9 cellular contexts compared by ENCODE assay signal in the genomic region with DNA sequence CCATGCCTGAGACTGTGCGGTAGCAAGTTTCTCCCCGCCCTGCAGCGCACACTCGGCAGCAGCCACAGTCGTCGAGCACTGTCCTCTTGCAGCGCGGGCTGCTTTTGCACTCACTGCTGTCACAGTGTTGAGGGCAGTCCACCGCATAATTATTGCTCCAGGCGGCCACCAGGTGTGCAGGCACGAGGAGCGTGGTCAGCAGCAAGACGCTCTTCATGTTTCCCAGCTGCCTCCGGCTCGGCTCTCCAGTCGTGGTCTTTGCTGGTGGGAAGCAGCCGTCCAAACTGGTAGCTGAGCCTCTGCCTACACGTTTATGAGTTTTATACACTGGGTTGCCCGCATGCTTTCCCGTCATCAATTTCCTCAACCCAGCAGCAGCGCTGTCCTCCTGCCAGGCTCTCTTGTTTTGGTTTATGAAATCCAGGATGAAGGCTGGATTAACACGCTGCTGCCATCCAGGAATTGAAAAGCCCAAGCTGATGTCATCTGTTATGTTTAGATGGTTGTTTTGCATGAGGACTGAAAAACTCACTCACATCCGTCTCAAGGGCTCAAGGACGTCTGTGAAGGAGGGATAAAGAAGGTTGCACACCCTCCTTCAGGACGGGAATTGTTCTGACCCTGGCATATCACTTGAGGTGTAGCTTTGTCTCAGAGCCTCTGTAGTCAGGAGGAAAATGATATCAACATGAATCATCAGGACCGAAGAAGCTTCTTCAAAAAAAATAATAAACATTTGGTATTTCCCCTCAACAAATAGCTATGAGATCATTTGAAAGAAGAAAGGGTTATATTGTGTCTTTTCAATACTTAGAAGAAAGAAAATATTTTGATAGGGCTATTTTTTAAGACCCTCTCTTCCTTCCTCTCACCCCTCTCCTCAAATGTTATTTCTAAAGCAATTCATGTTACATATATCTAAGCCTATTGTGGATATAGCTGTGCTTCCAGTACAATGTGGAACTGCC. TPM values are rescaled to one million over a fixed set of nuclear protein-coding genes. Genes with fewer than 3 reads are reported as not detected.
DNase-seq lines count a peak whose midpoint lies in the region; ATAC-seq and TF ChIP-seq lines count a peak whose summit lies in the region.
"Had no signal": no experiment of that assay in that cellular context is flagged by ENCODE, and none has a peak within 500 bp of the region (broad histone marks: within the 10 kb centered on the region; RNA-seq: fewer than 3 reads in every experiment).

TSS of gene ESM1 (minus strand) at position 293 of the 968 bp plus-strand sequence. CDS start at position 217, 76 bp downstream.

- H3K27me3 ChIP-seq in PC-3 (ENCODE audit: low read length) (no peaks in the 10 kb centered on the region), skeletal muscle satellite cell (ENCODE audit: control insufficient read depth, insufficient read depth, low read length) (no peaks in the 10 kb centered on the region), testis (no peaks in the 10 kb centered on the region)

- H3K4me2 ChIP-seq in PC-3 (ENCODE audit: low read length), result peak within 1 kb of the TSS; percentile 81
- H3K4me2 ChIP-seq in skeletal muscle satellite cell (ENCODE audit: low read length), result peak within 1 kb of the TSS; percentile 85

- POLR2A ChIA-PET in PC-3 (lab: Charles Lee; ENCODE audit: unreplicated experiment), result interaction anchor here (0.6 kb wide), 1 partner anchor 154 kb away, joined by 4 read pairs; no protein-coding TSS in a partner anchor

- H3K36me3 ChIP-seq in PC-3 (ENCODE audit: low read depth, low read length), result no peaks in the 10 kb centered on the region
- H3K36me3 ChIP-seq in skeletal muscle satellite cell (ENCODE audit: insufficient read depth, low read length), result no peaks in the 10 kb centered on the region
- no peaks in the 10 kb centered on the region for H3K36me3 ChIP-seq in testis (ENCODE audit: low read depth, missing control alignments)

- peak; percentile 50 for DNase-seq in NCI-H2029 (lab: John Stamatoyannopoulos, UW)
- DNase-seq in NCI-H2029 treated with DMSO at 0.1 percent for 48 hours (lab: John Stamatoyannopoulos, UW), result no peak
- peak; percentile 61 for DNase-seq in PC-3
- DNase-seq in fibroblast of mammary gland (ENCODE audit: low read depth), result peak; percentile 73
- DNase-seq in CD1c-positive myeloid dendritic cell (ENCODE audit: extremely low spot score), result no peak
- DNase-seq in testis, result no peak
- no peak for DNase-seq in NCI-H526 (lab: John Stamatoyannopoulos, UW)
- DNase-seq: C1 segment of cervical spinal cord had no signal

- H3K4me1 ChIP-seq in PC-3 (ENCODE audit: insufficient read depth, low read length) (peaks cover 10% of the 10 kb centered on the region), skeletal muscle satellite cell (ENCODE audit: control insufficient read depth, insufficient read depth, low read length) (peaks cover 41% of the 10 kb centered on the region), testis (no peaks in the 10 kb centered on the region)

- TF ChIP-seq CTCF in PC-3 (conservative IDR thresholded peaks at IDR 0.05; ENCODE audit: low read depth, low read length), result no peak
- TF ChIP-seq CTCF in fibroblast of mammary gland (conservative IDR thresholded peaks at IDR 0.05; ENCODE audit: control insufficient read depth, insufficient read depth, low read depth, low read length), result no peak
- TF ChIP-seq CTCF in testis (IDR thresholded peaks at IDR 0.05), result no peak

- CTCF ChIA-PET in PC-3 (lab: Charles Lee), result no interaction called here

- H3K79me2 ChIP-seq in PC-3 (ENCODE audit: low read length), result peaks cover 34% of the 10 kb centered on the region

- 32 to 52% methylated on average over 10 to 26 of the region's 26 CpGs for WGBS in testis, 2 donors

- intact Hi-C loops in PC-3 (cut with micrococcal nuclease), result no loop called here
- intact Hi-C loops in testis (cut with DNase I; ENCODE audit: low total_unique reads), result no loop called here

- peak within 1 kb of the TSS; percentile 8; the same call in 1 of the 2 replicates for H3K9ac ChIP-seq in PC-3 (ENCODE audit: low read length)
- H3K9ac ChIP-seq in skeletal muscle satellite cell (ENCODE audit: low read depth, low read length), result peak within 1 kb of the TSS; percentile 48

- ATAC-seq in PC-3, result peak; percentile 83

- no peaks in the 10 kb centered on the region for H4K20me1 ChIP-seq in PC-3 (ENCODE audit: low read length)

- peak within 1 kb of the TSS; percentile 27 for H3K27ac ChIP-seq in PC-3 (ENCODE audit: low read length)
- no peak within 1 kb of the TSS for H3K27ac ChIP-seq in testis

- H3K9me3 ChIP-seq in PC-3 (ENCODE audit: low read length), result no peaks in the 10 kb centered on the region
- no peaks in the 10 kb centered on the region for H3K9me3 ChIP-seq in skeletal muscle satellite cell (replicated peaks; ENCODE audit: low read length)
- H3K9me3 ChIP-seq in testis, result no peaks in the 10 kb centered on the region

- BruUV-seq in PC-3 (replicated peaks; lab: Mats Ljungman, UMichigan), result TSS peak; percentile 85

- no peaks in the 10 kb centered on the region for H3F3A ChIP-seq in PC-3 (ENCODE audit: low read length, unreplicated experiment)

- H3K4me3 ChIP-seq in PC-3 (ENCODE audit: low read length) (peak within 1 kb of the TSS; percentile 62), fibroblast of mammary gland (ENCODE audit: control insufficient read depth, low read depth, low read length) (peak within 1 kb of the TSS; percentile 30), skeletal muscle satellite cell (ENCODE audit: low read length) (peak within 1 kb of the TSS; percentile 65), testis (peak within 1 kb of the TSS in 1 of 2 donors; percentile 14)

- no peak for TF ChIP-seq POLR2A in testis (IDR thresholded peaks at IDR 0.05)

- peak within 1 kb of the TSS; percentile 91 for H2AFZ ChIP-seq in PC-3 (ENCODE audit: low read length)

- no peaks in the 10 kb centered on the region for H3K9me2 ChIP-seq in PC-3 (replicated peaks; ENCODE audit: low read length)

RNA-seq across cellular contexts. Expression of gene ESM1, which starts in this region (rescaled TPM):
- total RNA-seq in PC-3 (2014; rRNA removed) (21.0 and 27.8 TPM in 2 replicates), testis (under 1 TPM; 0.50 to 0.87 TPM)
- 9.6 and 12.2 TPM in 2 replicates for total RNA-seq in skeletal muscle satellite cell (2012; rRNA removed)
- polyA plus RNA-seq in testis (ENCODE audit: insufficient read depth, low read depth, low replicate concordance), result 1.1 TPM

Comparison
In these comparisons a context has a peak if more than half of its experiments do, and no peak if none do; other contexts are left out.
1. RNA of gene ESM1 (total RNA-seq): 21.0 to 27.8 TPM in PC-3; 0.50 to 0.87 TPM in testis; every median in the first group is over 10 times any median in the second.
2. DNase-seq: peak in NCI-H2029 (single experiment), PC-3 (single experiment) and fibroblast of mammary gland (single experiment); none in NCI-H2029 treated with DMSO at 0.1 percent for 48 hours (single experiment), CD1c-positive myeloid dendritic cell (single experiment), testis (single experiment) and NCI-H526 (0 of 2).